ENCODE assay signal across 14 cellular contexts in the genomic region with DNA sequence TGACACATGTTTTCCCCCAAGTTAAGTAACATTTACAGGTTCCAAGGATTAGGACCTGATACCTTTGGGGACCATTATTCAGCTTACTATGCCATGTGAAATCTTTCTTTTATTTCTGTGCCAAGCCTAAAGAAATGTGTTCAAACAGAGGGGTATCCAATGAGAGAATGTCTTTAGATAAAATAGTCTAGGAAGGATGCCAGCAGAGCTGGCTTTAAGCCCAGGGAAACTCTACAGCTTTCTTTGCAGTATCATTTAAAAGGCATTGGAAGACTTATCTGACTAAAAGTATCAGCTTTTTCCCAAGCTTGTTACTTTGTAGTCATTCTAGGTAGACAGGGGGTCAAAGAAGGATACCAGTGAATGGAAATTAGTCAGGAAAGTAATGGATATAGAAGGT.
DNase-seq lines count a peak whose midpoint lies in the region; ATAC-seq and TF ChIP-seq lines count a peak whose summit lies in the region.
"Had no signal": no experiment of that assay in that cellular context is flagged by ENCODE, and none has a peak within 500 bp of the region (broad histone marks: within the 10 kb centered on the region; RNA-seq: fewer than 3 reads in every experiment).

No MANE protein-coding gene starts in this region.

- no peaks in the 10 kb centered on the region for H3K27me3 ChIP-seq in CD8-positive, alpha-beta memory T cell (ENCODE audit: insufficient read depth, low read length, poor library complexity, severe bottlenecking)

- no peak for TF ChIP-seq CTCF in RWPE1 (conservative IDR thresholded peaks at IDR 0.05; ENCODE audit: low read depth)
- no peak for TF ChIP-seq CTCF in fibroblast of pulmonary artery (IDR thresholded peaks at IDR 0.05; ENCODE audit: low read length, missing control alignments)

- no peak for ATAC-seq in HG02610 (IDR thresholded peaks at IDR 0.05; ENCODE audit: unreplicated experiment)
- ATAC-seq: activated CD8-positive, alpha-beta T cell treated with anti-CD3 and anti-CD28 coated beads, Interleukin-2, amount 10 ng/mL, durations not matched to agents 7 days and 5 days; lower lobe of right lung had no signal

- peaks cover 0 to 22% (median 12%) of the 10 kb centered on the region in 5 donors for H3K9me3 Mint-ChIP-seq in CD8-positive, alpha-beta memory T cell
- H3K9me3 Mint-ChIP-seq: activated naive CD4-positive, alpha-beta T cell treated with anti-CD3 and anti-CD28 coated beads for 36 hours had no signal

- H3K27ac ChIP-seq in RWPE1: no peak overlapping the region
- no peak overlapping the region for H3K27ac ChIP-seq in CD8-positive, alpha-beta memory T cell (ENCODE audit: low read depth, low read length)
- H3K27ac ChIP-seq: HL-60, lower lobe of right lung, parathyroid adenoma had no signal

- no peaks in the 10 kb centered on the region for H3K4me1 Mint-ChIP-seq in CD8-positive, alpha-beta memory T cell

- H3K9me3 ChIP-seq in CD8-positive, alpha-beta memory T cell (ENCODE audit: low read length): no peaks in the 10 kb centered on the region
- H3K9me3 ChIP-seq: lower lobe of right lung had no signal

- H3K36me3 ChIP-seq in CD8-positive, alpha-beta memory T cell (ENCODE audit: insufficient read depth, low read length): no peaks in the 10 kb centered on the region
- H3K36me3 ChIP-seq: lower lobe of right lung had no signal

- H3K4me1 ChIP-seq in CD8-positive, alpha-beta memory T cell (ENCODE audit: insufficient read depth, low read length): no peaks in the 10 kb centered on the region
- H3K4me1 ChIP-seq: lower lobe of right lung, parathyroid adenoma had no signal

- no peaks in the 10 kb centered on the region for H3K27me3 Mint-ChIP-seq in CD8-positive, alpha-beta memory T cell

- POLR2A ChIA-PET in RWPE1 (lab: Yijun Ruan, JAX; ENCODE audit: low non-redundant PET): no interaction called here
- POLR2A ChIA-PET in CD8-positive, alpha-beta memory T cell (lab: Charles Lee): no interaction called here

- CTCF ChIA-PET in RWPE1 (lab: Yijun Ruan, JAX): no interaction called here
- CTCF ChIA-PET in CD8-positive, alpha-beta memory T cell (lab: Charles Lee): no interaction called here

- DNase-seq in HS-5 (ENCODE audit: low read depth): peak; percentile 39
- peak; percentile 6 for DNase-seq in RWPE1 (ENCODE audit: low spot score)
- DNase-seq in fibroblast of pulmonary artery (ENCODE audit: low read depth): peak; percentile 90
- peak; percentile 28 for DNase-seq in stromal cell of bone marrow (ENCODE audit: low read depth)
- no peak for DNase-seq in effector CD4-positive, alpha-beta T cell
- no peak for DNase-seq in CD8-positive, alpha-beta memory T cell
- DNase-seq: activated CD8-positive, alpha-beta T cell treated with anti-CD3 and anti-CD28 coated beads, Interleukin-2, amount 10 ng/mL, durations not matched to agents 7 days and 5 days; activated naive CD4-positive, alpha-beta T cell treated with anti-CD3 and anti-CD28 coated beads for 36 hours; lower lobe of right lung; stimulated activated CD4-positive, alpha-beta T cell treated with anti-CD3 and anti-CD28 coated beads, Interleukin-4, amount 100 ng/mL, for 24 hours; T-helper 1 cell had no signal

- no peak overlapping the region for H3K27ac Mint-ChIP-seq in CD8-positive, alpha-beta memory T cell
- H3K27ac Mint-ChIP-seq: activated CD8-positive, alpha-beta T cell treated with anti-CD3 and anti-CD28 coated beads, Interleukin-2, amount 10 ng/mL, durations not matched to agents 7 days and 5 days; activated naive CD4-positive, alpha-beta T cell treated with anti-CD3 and anti-CD28 coated beads for 36 hours had no signal

- no peak overlapping the region for H3K4me3 Mint-ChIP-seq in CD8-positive, alpha-beta memory T cell
- H3K4me3 Mint-ChIP-seq: activated CD8-positive, alpha-beta T cell treated with anti-CD3 and anti-CD28 coated beads, Interleukin-2, amount 10 ng/mL, durations not matched to agents 7 days and 5 days; activated naive CD4-positive, alpha-beta T cell treated with anti-CD3 and anti-CD28 coated beads for 36 hours had no signal

- H3K36me3 Mint-ChIP-seq in CD8-positive, alpha-beta memory T cell: no peaks in the 10 kb centered on the region

- H3K4me3 ChIP-seq in fibroblast of pulmonary artery (replicated peaks; ENCODE audit: low read depth, low read length): no peak overlapping the region
- H3K4me3 ChIP-seq in CD8-positive, alpha-beta memory T cell (ENCODE audit: low read length): no peak overlapping the region
- H3K4me3 ChIP-seq: lower lobe of right lung had no signal

Comparison
In these comparisons a context has a peak if more than half of its experiments do, and no peak if none do; other contexts are left out.
1. DNase-seq: peak in HS-5 (single experiment), RWPE1 (single experiment), fibroblast of pulmonary artery (single experiment) and stromal cell of bone marrow (single experiment); none in effector CD4-positive, alpha-beta T cell (single experiment) and CD8-positive, alpha-beta memory T cell (0 of 5).